In the genomic region with DNA sequence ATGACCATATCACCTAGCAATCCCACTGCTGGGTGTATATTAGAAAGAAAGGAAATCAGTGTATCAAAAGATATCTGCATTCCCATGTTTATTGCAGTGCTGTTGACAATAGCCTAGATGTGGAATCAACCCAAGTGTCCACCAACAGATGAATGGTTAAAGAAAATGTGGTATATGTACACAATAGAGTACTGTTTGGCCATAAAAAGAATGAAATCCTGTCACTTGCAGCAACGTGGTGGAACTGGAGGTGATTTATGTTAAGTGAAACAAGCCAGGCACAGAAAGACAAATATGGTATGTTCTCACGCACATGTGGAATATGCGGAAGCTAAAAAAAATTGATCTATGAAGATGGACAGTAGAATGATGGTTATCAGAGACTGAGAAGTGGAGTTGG, we compare ENCODE assay signal across 14 cellular contexts.
DNase-seq lines count a peak whose midpoint lies in the region; ATAC-seq and TF ChIP-seq lines count a peak whose summit lies in the region.
"Had no signal": no experiment of that assay in that cellular context is flagged by ENCODE, and none has a peak within 500 bp of the region (broad histone marks: within the 10 kb centered on the region; RNA-seq: fewer than 3 reads in every experiment).

No MANE protein-coding gene starts in this region.

- H3K4me1 Mint-ChIP-seq in type B pancreatic cell (ENCODE audit: unreplicated experiment) = peaks cover 25% of the 10 kb centered on the region

- peaks cover 58% of the 10 kb centered on the region for H3K4me1 ChIP-seq in Karpas-422 (ENCODE audit: low read length)
- H3K4me1 ChIP-seq: BE2C, Caco-2 had no signal

- peaks cover 4% of the 10 kb centered on the region for H3K36me3 Mint-ChIP-seq in type B pancreatic cell
- H3K36me3 Mint-ChIP-seq: CD8-positive, alpha-beta memory T cell had no signal

- no peak overlapping the region for H3K4me3 ChIP-seq in Karpas-422 (ENCODE audit: low read length)
- H3K4me3 ChIP-seq: GM23248 had no signal

- no peaks in the 10 kb centered on the region for H3K9me3 ChIP-seq in Karpas-422 (ENCODE audit: low read length)
- H3K9me3 ChIP-seq: BE2C, Caco-2 had no signal

- peaks cover 14% of the 10 kb centered on the region for H3K27me3 Mint-ChIP-seq in type B pancreatic cell

- intact Hi-C loops in left colon (cut with DNase I, micrococcal nuclease) = no loop called here

- DNase-seq in Karpas-422 (no peak), SHP77 (lab: John Stamatoyannopoulos, UW) (peak; percentile 16 to 24), left colon (no peak), type B pancreatic cell (ENCODE audit: extremely low spot score, unreplicated experiment) (no peak), medulla oblongata (ENCODE audit: extremely low spot score) (no peak), ureter (ENCODE audit: low spot score) (no peak)
- DNase-seq: BE2C; Caco-2; CD8-positive, alpha-beta memory T cell; GF-D8; GM23248 had no signal

- 0 out of 2 replicates have a peak, but pooled peaks cover 3% of the 10 kb centered on the region for H3K27me3 ChIP-seq in Karpas-422 (ENCODE audit: low read length)
- H3K27me3 ChIP-seq: BE2C had no signal

- no peaks in the 10 kb centered on the region for H3K79me2 ChIP-seq in Karpas-422 (ENCODE audit: low read length)

- no peak overlapping the region for H2AFZ ChIP-seq in Karpas-422 (ENCODE audit: low read length)
- H2AFZ ChIP-seq: GM23248 had no signal

- H4K20me1 ChIP-seq in Karpas-422 (ENCODE audit: insufficient read depth, low read depth, low read length) = no peaks in the 10 kb centered on the region

- peak overlapping the region; percentile 85 for H3K27ac ChIP-seq in Karpas-422 (ENCODE audit: low read length)
- H3K27ac ChIP-seq: GM23248, HL-60 had no signal

- ATAC-seq in left colon (peak; percentile 22), GM21447 (IDR thresholded peaks at IDR 0.05; ENCODE audit: unreplicated experiment) (no peak)
- ATAC-seq: HCT116 had no signal

- TF ChIP-seq CTCF in type B pancreatic cell (conservative IDR thresholded peaks at IDR 0.05) = no peak

- H3K9ac ChIP-seq in Karpas-422 (ENCODE audit: low read length) = peak overlapping the region; percentile 13; the same call in 1 of the 2 replicates
- H3K9ac ChIP-seq: GM23248 had no signal

- peak overlapping the region; percentile 42 for H3K4me2 ChIP-seq in Karpas-422 (ENCODE audit: low read depth, low read length, poor library complexity, severe bottlenecking)

- H3K27ac Mint-ChIP-seq in type B pancreatic cell = peak overlapping the region; percentile 16
- H3K27ac Mint-ChIP-seq: CD8-positive, alpha-beta memory T cell had no signal

- H3K9me2 ChIP-seq in Karpas-422 (replicated peaks; ENCODE audit: insufficient read depth, low read length) = no peaks in the 10 kb centered on the region

- H3K36me3 ChIP-seq in Karpas-422 (ENCODE audit: insufficient read depth, low read length) = no peaks in the 10 kb centered on the region
- H3K36me3 ChIP-seq: BE2C had no signal

- peak overlapping the region; percentile 7 for H3K4me3 Mint-ChIP-seq in type B pancreatic cell
- H3K4me3 Mint-ChIP-seq: CD8-positive, alpha-beta memory T cell had no signal

- H3K9me3 Mint-ChIP-seq in type B pancreatic cell = peaks cover 5% of the 10 kb centered on the region
- H3K9me3 Mint-ChIP-seq: CD8-positive, alpha-beta memory T cell had no signal

Comparison
In these comparisons a context has a peak if more than half of its experiments do, and no peak if none do; other contexts are left out.
1. DNase-seq: peak in SHP77 (2 of 2); none in Karpas-422 (single experiment), left colon (0 of 2), type B pancreatic cell (single experiment), medulla oblongata (single experiment) and ureter (single experiment).